ENCODE assay signal across 10 cellular contexts in the genomic region with DNA sequence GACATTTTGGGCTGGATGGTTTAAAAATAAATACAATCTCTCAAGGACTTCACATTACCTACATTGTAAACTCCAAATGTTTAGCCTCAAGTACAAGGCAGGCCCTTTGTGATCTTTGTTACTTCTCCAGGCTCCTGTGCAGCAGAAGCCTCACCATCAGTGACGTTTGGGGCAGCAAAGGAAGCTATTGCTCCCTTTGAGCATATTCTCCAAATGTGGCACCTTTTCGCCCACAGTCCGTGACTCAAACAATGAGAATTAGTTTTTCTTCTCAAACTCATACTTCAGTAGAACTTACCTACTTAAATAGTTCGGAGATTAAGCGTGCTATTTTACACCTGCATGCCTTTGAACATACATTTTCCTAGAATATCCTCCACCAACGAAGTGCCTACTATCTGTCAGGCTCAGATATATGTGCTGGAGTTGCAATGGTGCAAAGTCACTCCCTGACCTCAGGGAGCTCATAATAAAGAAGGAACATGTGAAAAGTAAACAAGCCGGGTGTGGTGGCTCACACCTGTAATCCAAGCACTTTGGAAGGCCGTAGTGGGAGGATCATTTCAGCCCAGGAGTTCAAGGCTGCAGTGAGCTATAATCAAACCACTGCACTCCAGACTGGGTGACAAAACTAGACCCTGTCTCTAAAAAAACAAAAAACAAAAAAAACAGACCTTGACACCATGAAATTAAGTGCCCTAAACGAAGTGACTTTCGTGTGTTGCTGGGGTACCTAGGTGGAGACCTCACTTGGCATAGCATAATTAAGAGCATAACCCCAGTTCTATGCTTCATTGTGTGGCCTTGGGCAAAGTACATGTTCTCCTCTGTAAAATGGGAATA. TPM values are rescaled to one million over a fixed set of nuclear protein-coding genes. Genes with fewer than 3 reads are reported as not detected.
DNase-seq lines count a peak whose midpoint lies in the region; ATAC-seq, FAIRE-seq and TF ChIP-seq lines count a peak whose summit lies in the region.
"Had no signal": no experiment of that assay in that cellular context is flagged by ENCODE, and none has a peak within 500 bp of the region (broad histone marks: within the 10 kb centered on the region; RNA-seq: fewer than 3 reads in every experiment).

No MANE protein-coding gene starts in this region.

- peaks cover 13 to 41% (median 32%) of the 10 kb centered on the region in 9 donors for H3K4me1 ChIP-seq in heart right ventricle
- peaks cover 29 to 33% of the 10 kb centered on the region in 2 donors for H3K4me1 ChIP-seq in mucosa of rectum (ENCODE audit: control insufficient read depth in 2 of 2, insufficient read depth in 2 of 2, low read length in 2 of 2)
- H3K4me1 ChIP-seq in aorta (ENCODE audit: control insufficient read depth in 1 of 2, insufficient read depth in 2 of 2, low read length in 2 of 2): no peaks in the 10 kb centered on the region

- TF ChIP-seq CTCF in heart right ventricle (IDR thresholded peaks at IDR 0.05) (no peak), brain microvascular endothelial cell (IDR thresholded peaks at IDR 0.05; ENCODE audit: low read depth, low read length, missing control alignments) (no peak)

- H3K9ac ChIP-seq in mucosa of rectum (ENCODE audit: low read depth in 1 of 2, low read length in 2 of 2): peak overlapping the region; percentile 82 to 83

- H3K27ac ChIP-seq in heart right ventricle (peak overlapping the region in 9 of 10 donors; percentile 70 to 91 (median 81)), brain microvascular endothelial cell (no peak overlapping the region), mucosa of rectum (ENCODE audit: low read depth in 2 of 2, low read length in 2 of 2) (peak overlapping the region; percentile 87 to 89), aorta (ENCODE audit: low read depth in 1 of 2, low read length in 2 of 2) (peak overlapping the region; percentile 7 to 73)

- FAIRE-seq in GM12892 (lab: Jason Lieb, UNC): no peak

- no peak for DNase-seq in heart right ventricle
- no peak for DNase-seq in Right ventricle myocardium superior
- DNase-seq in brain microvascular endothelial cell: no peak
- no peak for DNase-seq in aorta
- DNase-seq in GM12892 (ENCODE audit: insufficient read length): no peak
- DNase-seq: NCI-H2029 had no signal

- ATAC-seq in heart right ventricle (no peak), Right ventricle myocardium superior (ENCODE audit: poor library complexity) (no peak), aorta (ENCODE audit: low FRiP score) (no peak), HG02973 (IDR thresholded peaks at IDR 0.05; ENCODE audit: unreplicated experiment) (no peak), GM19455 (IDR thresholded peaks at IDR 0.05; ENCODE audit: unreplicated experiment) (no peak)

- H3K4me3 ChIP-seq in heart right ventricle: peak overlapping the region in 9 of 10 donors; percentile 65 to 94 (median 88)
- H3K4me3 ChIP-seq in brain microvascular endothelial cell (ENCODE audit: low read depth, low read length): peak overlapping the region; percentile 83
- peak overlapping the region; percentile 81 to 93 for H3K4me3 ChIP-seq in mucosa of rectum (ENCODE audit: low read length in 2 of 2)
- H3K4me3 ChIP-seq in aorta (ENCODE audit: low read length in 2 of 2): peak overlapping the region in 1 of 2 donors; percentile 25

- H3K36me3 ChIP-seq in heart right ventricle (peaks cover 0 to 23% (median 16%) of the 10 kb centered on the region in 9 donors), brain microvascular endothelial cell (replicated peaks) (peaks cover 12% of the 10 kb centered on the region), mucosa of rectum (ENCODE audit: control insufficient read depth in 2 of 2, insufficient read depth in 2 of 2, low read length in 2 of 2) (peaks cover 14 to 18% of the 10 kb centered on the region in 2 donors), aorta (ENCODE audit: control insufficient read depth in 1 of 2, insufficient read depth in 2 of 2, low read length in 1 of 2) (peaks cover 3 to 6% of the 10 kb centered on the region in 2 donors)

- WGBS in heart right ventricle, 2 donors: 72% methylated on average over 10 of the region's 10 CpGs
- WGBS in aorta, 2 donors: 56 to 61% methylated on average over 10 of the region's 10 CpGs

- no peaks in the 10 kb centered on the region for H3K27me3 ChIP-seq in heart right ventricle
- H3K27me3 ChIP-seq in brain microvascular endothelial cell (replicated peaks): no peaks in the 10 kb centered on the region
- no peaks in the 10 kb centered on the region for H3K27me3 ChIP-seq in mucosa of rectum (ENCODE audit: control insufficient read depth in 2 of 2, insufficient read depth in 2 of 2, low read length in 2 of 2)
- H3K27me3 ChIP-seq in aorta (ENCODE audit: control insufficient read depth in 1 of 2, insufficient read depth in 2 of 2, low read length in 1 of 2): no peaks in the 10 kb centered on the region

- no peaks in the 10 kb centered on the region for H3K9me3 ChIP-seq in heart right ventricle
- no peaks in the 10 kb centered on the region for H3K9me3 ChIP-seq in mucosa of rectum (ENCODE audit: control insufficient read depth in 2 of 2, low read length in 2 of 2)
- H3K9me3 ChIP-seq in aorta (ENCODE audit: control insufficient read depth, low read length): no peaks in the 10 kb centered on the region

- TF ChIP-seq POLR2A in GM12892 (IDR thresholded peaks at IDR 0.05; ENCODE audit: low read depth, low read length): no peak

- in situ Hi-C loops in brain microvascular endothelial cell (cut with HindIII; ENCODE audit: low pct_ligation_motif_present, low sequenced_read_pairs): no loop called here

- intact Hi-C loops in heart right ventricle (cut with DNase I) (loop anchor here in 2 of 10 donors (5.0 kb wide), 1 partner anchor 106 kb away; no protein-coding TSS in a partner anchor), Right ventricle myocardium superior (cut with DNase I) (no loop called here), aorta (cut with DNase I) (no loop called here)

RNA-seq across cellular contexts. Expression of a gene that starts 1.2 kb away (rescaled TPM):
- total RNA-seq in heart right ventricle (10 to 100 TPM; 25.2 to 33.8 (median 29.5) TPM), Right ventricle myocardium superior (23.9 TPM), aorta (10 to 100 TPM; 15.8 to 25.8 TPM)
- polyA plus RNA-seq in heart right ventricle (10 to 100 TPM; 13.0 to 35.2 TPM), aorta (10 to 100 TPM; 14.3 to 15.9 TPM)
- 27.1 TPM for polyA plus RNA-seq in GM12892 (2012; ENCODE audit: missing spikeins)

RNA-seq across cellular contexts. Expression of a gene that starts 4.0 kb away (rescaled TPM):
- total RNA-seq in heart right ventricle (10 to 100 TPM; 12.1 to 22.4 (median 17.4) TPM), Right ventricle myocardium superior (10.5 TPM), aorta (10 to 100 TPM; 49.1 to 51.6 TPM)
- polyA plus RNA-seq in heart right ventricle (10 to 100 TPM; 19.2 to 20.9 TPM), aorta (10 to 100 TPM in 1 of 2 donors, 1 to 10 TPM in 1; 7.8 to 53.5 TPM)
- polyA plus RNA-seq in GM12892 (2012; ENCODE audit: missing spikeins): 7.5 TPM

RNA-seq across cellular contexts. Expression of a gene that starts 18.0 kb away (rescaled TPM):
- total RNA-seq in heart right ventricle (not detected), Right ventricle myocardium superior (not detected), aorta (1 to 10 TPM in 1 of 2 donors, not detected in 1; 2.2 TPM)
- polyA plus RNA-seq in heart right ventricle (not detected), aorta (not detected)
- polyA plus RNA-seq in GM12892 (2012; ENCODE audit: missing spikeins): not detected
- total RNA-seq: glomerular endothelial cell had no signal

RNA-seq across cellular contexts. Expression of a gene that starts 20.2 kb away (rescaled TPM):
- 100 to 1,000 TPM in 5 of 10 donors, 10 to 100 TPM in 5; 78.0 to 119 (median 97.6) TPM for total RNA-seq in heart right ventricle
- polyA plus RNA-seq in heart right ventricle: 100 to 1,000 TPM in 1 of 2 donors, 10 to 100 TPM in 1; 77.7 to 175 TPM
- 131 TPM for total RNA-seq in Right ventricle myocardium superior
- total RNA-seq in aorta: 10 to 100 TPM; 52.4 to 84.4 TPM
- 100 to 1,000 TPM in 1 of 2 donors, 10 to 100 TPM in 1; 48.5 to 182 TPM for polyA plus RNA-seq in aorta
- polyA plus RNA-seq in GM12892 (2012; ENCODE audit: missing spikeins): 2.2 TPM

RNA-seq across cellular contexts. Expression of a gene that starts 41.2 kb away (rescaled TPM):
- total RNA-seq in heart right ventricle (10 to 100 TPM; 17.5 to 44.6 (median 29.1) TPM), Right ventricle myocardium superior (42.6 TPM), aorta (not detected)
- polyA plus RNA-seq in heart right ventricle (10 to 100 TPM in 1 of 2 donors, 1 to 10 TPM in 1; 7.2 to 63.4 TPM), aorta (not detected)
- not detected for polyA plus RNA-seq in GM12892 (2012; ENCODE audit: missing spikeins)
- total RNA-seq: glomerular endothelial cell had no signal
